ENCODE assay signal across 7 cellular contexts in genomic region chr5:65879668-65880256, GRCh38. TPM values are rescaled to one million over a fixed set of nuclear protein-coding genes. Genes with fewer than 3 reads are reported as not detected.
DNase-seq lines count a peak whose midpoint lies in the region; ATAC-seq and TF ChIP-seq lines count a peak whose summit lies in the region.
"Not testable (repeated sequence)": the region's sequence is repeated elsewhere in the genome, so short reads cannot be mapped to it uniquely, and the experiment has no call there.

No MANE protein-coding gene starts in this region.

- H3K36me3 Mint-ChIP-seq in Calu3 (ENCODE audit: insufficient read depth, unreplicated experiment); activated T-cell treated with anti-CD3 and anti-CD28 coated beads, Interleukin-2, amount 50 U/mL, for 4 hours (ENCODE audit: insufficient read depth); osteocyte (ENCODE audit: unreplicated experiment): not testable (repeated sequence)

- not testable (repeated sequence) for H3K27me3 Mint-ChIP-seq in Calu3 (ENCODE audit: unreplicated experiment); activated T-cell treated with anti-CD3 and anti-CD28 coated beads, Interleukin-2, amount 50 U/mL, for 4 hours (ENCODE audit: low read depth); osteocyte (ENCODE audit: unreplicated experiment)

- not testable (repeated sequence) for BruUV-seq in Calu3 (replicated peaks; lab: Mats Ljungman, UMichigan)

- H3K4me3 Mint-ChIP-seq in Calu3 (ENCODE audit: low read depth, unreplicated experiment); activated T-cell treated with anti-CD3 and anti-CD28 coated beads, Interleukin-2, amount 50 U/mL, for 4 hours; osteocyte (ENCODE audit: unreplicated experiment): not testable (repeated sequence)

- H3K9me3 Mint-ChIP-seq in Calu3 (ENCODE audit: low read depth, unreplicated experiment); activated T-cell treated with anti-CD3 and anti-CD28 coated beads, Interleukin-2, amount 50 U/mL, for 4 hours; osteocyte (ENCODE audit: unreplicated experiment): not testable (repeated sequence)

- CTCF ChIA-PET in Calu3 (lab: Charles Lee); RWPE1 (lab: Yijun Ruan, JAX): not testable (repeated sequence)

- not testable (repeated sequence) for TF ChIP-seq CTCF in Calu3 (IDR thresholded peaks at IDR 0.05; ENCODE audit: unreplicated experiment); RWPE1 (conservative IDR thresholded peaks at IDR 0.05; ENCODE audit: low read depth); cardiac fibroblast (IDR thresholded peaks at IDR 0.05; ENCODE audit: low read depth, low read length); foreskin fibroblast (IDR thresholded peaks at IDR 0.05; ENCODE audit: low read depth, low read length); osteocyte (IDR thresholded peaks at IDR 0.05)

- peak overlapping the region; percentile 50 for H3K27ac ChIP-seq in RWPE1

- POLR2A ChIA-PET in RWPE1 (lab: Yijun Ruan, JAX; ENCODE audit: low non-redundant PET), result not testable (repeated sequence)

- ATAC-seq in activated T-cell treated with anti-CD3 and anti-CD28 coated beads, Interleukin-2, amount 50 U/mL, for 4 hours, result peak; percentile 76 to 78

- intact Hi-C loops in Calu3 (cut with micrococcal nuclease; ENCODE audit: unreplicated experiment), result not testable (repeated sequence)

- H3K27ac Mint-ChIP-seq in Calu3 (ENCODE audit: unreplicated experiment) (peak overlapping the region; percentile 23), osteocyte (ENCODE audit: unreplicated experiment) (peak overlapping the region; percentile 47)

- H3K4me1 Mint-ChIP-seq in Calu3 (ENCODE audit: low read depth, unreplicated experiment), result peaks cover 11% of the 10 kb centered on the region
- H3K4me1 Mint-ChIP-seq in activated T-cell treated with anti-CD3 and anti-CD28 coated beads, Interleukin-2, amount 50 U/mL, for 4 hours (ENCODE audit: low read depth), result not testable (repeated sequence)
- peaks cover 14% of the 10 kb centered on the region for H3K4me1 Mint-ChIP-seq in osteocyte (ENCODE audit: unreplicated experiment)

- not testable (repeated sequence) for DNase-seq in Calu3; activated T-cell treated with anti-CD3 and anti-CD28 coated beads, Interleukin-2, amount 50 U/mL, for 4 hours; osteocyte (ENCODE audit: extremely low spot score, unreplicated experiment)
- DNase-seq in Kasumi-1 (lab: John Stamatoyannopoulos, UW) (peak; percentile 6 to 20), RWPE1 (ENCODE audit: low spot score) (peak; percentile 93), cardiac fibroblast (ENCODE audit: low read depth in 2 of 2) (peak; percentile 63 to 93), foreskin fibroblast (peak; percentile 84 to 90)

- not testable (repeated sequence) for H3K4me3 ChIP-seq in cardiac fibroblast (replicated peaks in 1 of 2; ENCODE audit: low read depth in 2 of 2, low read length in 2 of 2); foreskin fibroblast (ENCODE audit: low read depth in 1 of 2, low read length in 2 of 2)

RNA-seq across cellular contexts. Expression of gene ERBIN, which starts 46.6 kb away (rescaled TPM):
- total RNA-seq in Calu3 (2022) (81.4 and 98.4 TPM in 2 replicates), osteocyte (78.1 and 83.7 TPM in 2 replicates)
- total RNA-seq in activated T-cell treated with anti-CD3 and anti-CD28 coated beads, Interleukin-2, amount 50 U/mL, for 4 hours, result 10 to 100 TPM; 27.6 to 33.3 (median 28.2) TPM
